8 cellular contexts compared by ENCODE assay signal in the genomic region with DNA sequence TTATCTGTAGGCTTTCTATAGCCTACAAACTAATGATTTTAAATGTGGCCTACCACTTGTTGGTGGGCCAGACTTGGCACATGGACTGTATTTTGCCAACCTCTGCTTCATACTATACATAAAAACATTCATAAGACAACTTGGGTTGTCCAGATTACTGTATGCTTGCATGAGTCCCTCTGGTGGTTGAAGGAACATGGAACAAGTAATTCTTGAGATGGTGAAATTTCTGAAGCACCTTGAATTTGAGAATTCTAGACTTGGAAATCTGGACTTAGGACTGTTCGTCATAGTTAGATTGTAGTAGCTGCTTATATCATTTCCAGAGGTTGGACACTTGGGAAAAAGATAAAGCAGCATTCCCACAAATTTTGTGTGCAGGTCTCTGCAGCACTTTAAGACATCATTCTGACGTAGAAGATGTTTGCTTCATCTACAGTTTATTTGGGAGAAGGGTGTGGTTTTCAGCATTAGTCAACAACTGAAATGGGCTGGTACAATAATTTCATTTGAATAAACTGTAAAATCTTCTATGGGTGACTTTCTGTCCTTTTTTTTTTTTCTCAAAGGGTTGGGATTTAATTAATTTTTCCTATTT. TPM values are rescaled to one million over a fixed set of nuclear protein-coding genes. Genes with fewer than 3 reads are reported as not detected.
A peak's percentile ranks its signal among the peaks of the same experiment; 100 is the strongest.
DNase-seq lines count a peak whose midpoint lies in the region; ATAC-seq and TF ChIP-seq lines count a peak whose summit lies in the region.

No MANE protein-coding gene starts in this region.

- ATAC-seq in heart left ventricle: no peak
- ATAC-seq in upper lobe of left lung (ENCODE audit: low FRiP score in 2 of 2): peak; percentile 37 to 40
- no peak for ATAC-seq in HG03378 (IDR thresholded peaks at IDR 0.05; ENCODE audit: unreplicated experiment)
- ATAC-seq in GM19035 (IDR thresholded peaks at IDR 0.05; ENCODE audit: unreplicated experiment): no peak

- H3K27me3 ChIP-seq in heart left ventricle (no peaks in the 10 kb centered on the region), fibroblast of lung (ENCODE audit: control insufficient read depth, insufficient read depth, low read length) (no peaks in the 10 kb centered on the region), upper lobe of left lung (no peaks in the 10 kb centered on the region), ascending aorta (no peaks in the 10 kb centered on the region)

- TF ChIP-seq POLR2A in heart left ventricle (IDR thresholded peaks at IDR 0.05) (no peak), upper lobe of left lung (IDR thresholded peaks at IDR 0.05) (no peak)

- no peak for DNase-seq in heart left ventricle
- no peak for DNase-seq in cardiac septum (ENCODE audit: low spot score)
- DNase-seq in RPMI8226: peak; percentile 50
- DNase-seq in fibroblast of lung (ENCODE audit: low read depth in 2 of 2): peak; percentile 23 to 53
- no peak for DNase-seq in upper lobe of left lung
- DNase-seq in ascending aorta (ENCODE audit: low spot score in 2 of 2): no peak

- H2AFZ ChIP-seq in fibroblast of lung (ENCODE audit: low read length): no peak overlapping the region

- H3K4me2 ChIP-seq in fibroblast of lung (ENCODE audit: extremely low read depth, insufficient read depth, low read length): no peak overlapping the region

- no peak overlapping the region for H3K4me3 ChIP-seq in heart left ventricle
- no peak overlapping the region for H3K4me3 ChIP-seq in fibroblast of lung (replicated peaks in 1 of 4; ENCODE audit: control extremely low read depth in 1 of 4, insufficient read depth in 1 of 4, low read depth in 3 of 4, low read length in 4 of 4)
- no peak overlapping the region for H3K4me3 ChIP-seq in upper lobe of left lung
- no peak overlapping the region for H3K4me3 ChIP-seq in ascending aorta

- peaks cover 0 to 61% (median 11%) of the 10 kb centered on the region in 12 donors for H3K4me1 ChIP-seq in heart left ventricle
- H3K4me1 ChIP-seq in fibroblast of lung (ENCODE audit: control insufficient read depth, extremely low read depth, insufficient read depth, low read length): no peaks in the 10 kb centered on the region
- peaks cover 18 to 57% (median 26%) of the 10 kb centered on the region in 4 donors for H3K4me1 ChIP-seq in upper lobe of left lung
- H3K4me1 ChIP-seq in ascending aorta: no peaks in the 10 kb centered on the region

- no peaks in the 10 kb centered on the region for H4K20me1 ChIP-seq in fibroblast of lung (ENCODE audit: control insufficient read depth, extremely low read depth, insufficient read depth, low read length)

- H3K27ac ChIP-seq in heart left ventricle: no peak overlapping the region
- H3K27ac ChIP-seq in fibroblast of lung (ENCODE audit: insufficient read depth, low read length): no peak overlapping the region
- H3K27ac ChIP-seq in upper lobe of left lung: peak overlapping the region in 2 of 4 donors; percentile 23 to 42
- H3K27ac ChIP-seq in ascending aorta: no peak overlapping the region

- no peak for TF ChIP-seq EP300 in upper lobe of left lung (IDR thresholded peaks at IDR 0.05)

- TF ChIP-seq CTCF in heart left ventricle (IDR thresholded peaks at IDR 0.05) (peak in 10 of 12 donors; percentile 9 to 50 (median 32)), fibroblast of lung (conservative IDR thresholded peaks at IDR 0.05 in 1 of 2, IDR thresholded peaks at IDR 0.05 in 1 of 2; ENCODE audit: low read depth in 1 of 2, low read length in 2 of 2) (peak; percentile 50 to 69), upper lobe of left lung (IDR thresholded peaks at IDR 0.05) (peak in 5 of 6 experiments; percentile 21 to 64 (median 53)), ascending aorta (IDR thresholded peaks at IDR 0.05) (peak in 1 of 3 experiments; percentile 15)

- 71 to 84% (median 73%) methylated on average over 2 of the region's 2 CpGs for WGBS in heart left ventricle, 4 donors
- WGBS in upper lobe of left lung, 2 donors: 53 to 64% methylated on average over 2 of the region's 2 CpGs

- H3K36me3 ChIP-seq in heart left ventricle (no peaks in the 10 kb centered on the region), fibroblast of lung (ENCODE audit: control insufficient read depth, insufficient read depth, low read length) (no peaks in the 10 kb centered on the region), upper lobe of left lung (peaks cover 0 to 3% (median 0%) of the 10 kb centered on the region in 4 donors), ascending aorta (no peaks in the 10 kb centered on the region)

- peaks cover 23% of the 10 kb centered on the region for H3K79me2 ChIP-seq in fibroblast of lung (ENCODE audit: control insufficient read depth, insufficient read depth, low read length)

- no peak overlapping the region for H3K9ac ChIP-seq in fibroblast of lung (ENCODE audit: insufficient read depth, low read length)

- intact Hi-C loops in heart left ventricle (cut with DNase I): no loop called here
- intact Hi-C loops in cardiac septum (cut with DNase I): no loop called here
- intact Hi-C loops in ascending aorta (cut with DNase I): no loop called here

- H3K9me3 ChIP-seq in heart left ventricle (peaks cover 0 to 7% (median 0%) of the 10 kb centered on the region in 12 donors), fibroblast of lung (ENCODE audit: control insufficient read depth, insufficient read depth, low read depth, low read length) (no peaks in the 10 kb centered on the region), upper lobe of left lung (peaks cover 0 to 5% (median 0%) of the 10 kb centered on the region in 4 donors), ascending aorta (peaks cover 0 to 5% of the 10 kb centered on the region in 2 donors)

RNA-seq across cellular contexts. Expression of a gene that starts 31.2 kb away (rescaled TPM):
- total RNA-seq in heart left ventricle (10 to 100 TPM; 20.6 to 35.1 (median 28.8) TPM), cardiac septum (22.9 TPM), fibroblast of lung (10.6 and 11.0 TPM in 2 replicates), upper lobe of left lung (10 to 100 TPM; 49.1 to 95.3 (median 68.0) TPM), ascending aorta (36.4 TPM)
- polyA plus RNA-seq in heart left ventricle (10 to 100 TPM in 1 of 2 donors, 1 to 10 TPM in 1; 5.9 to 12.1 TPM), fibroblast of lung (9.6 and 10.1 TPM in 2 replicates)
- 7.0 and 7.3 TPM in 2 replicates for polyA plus RNA-seq in fibroblast of lung (2012)
- polyA minus RNA-seq in fibroblast of lung (ENCODE audit: low replicate concordance): 19.1 and 20.7 TPM in 2 replicates

Comparison
In these comparisons a context has a peak if more than half of its experiments do, and no peak if none do; other contexts are left out.
1. ATAC-seq: peak in upper lobe of left lung (2 of 2); none in heart left ventricle (0 of 4), HG03378 (single experiment) and GM19035 (single experiment).
2. DNase-seq: peak in RPMI8226 (single experiment) and fibroblast of lung (2 of 2); none in heart left ventricle (0 of 5), cardiac septum (single experiment), upper lobe of left lung (0 of 2) and ascending aorta (0 of 2).